Comparison of ENCODE assay signal across 36 cellular contexts in genomic region chr7:142503036-142503435, GRCh38.
"Had no signal": no experiment of that assay in that cellular context is flagged by ENCODE, and none has a peak within 500 bp of the region (broad histone marks: within the 10 kb centered on the region; RNA-seq: fewer than 3 reads in every experiment).

No MANE protein-coding gene starts in this region.

- H3K27me3 ChIP-seq: breast epithelium, Peyer's patch, SJSA1 had no signal

- DNase-seq: activated CD4-positive, alpha-beta memory T cell treated with anti-CD3 and anti-CD28 coated beads, Interleukin-2, amount 10 ng/mL, durations not matched to agents 7 days and 5 days; activated CD4-positive, alpha-beta T cell treated with anti-CD3 and anti-CD28 coated beads for 1 hour; activated CD4-positive, alpha-beta T cell treated with anti-CD3 and anti-CD28 coated beads for 48 hours; activated CD4-positive, CD25-positive, alpha-beta regulatory T cell; activated CD8-positive, alpha-beta memory T cell treated with anti-CD3 and anti-CD28 coated beads for 24 hours; activated CD8-positive, alpha-beta memory T cell treated with anti-CD3 and anti-CD28 coated beads, Interleukin-2, amount 10 ng/mL, durations not matched to agents 7 days and 5 days; activated CD8-positive, alpha-beta memory T cell treated with anti-CD3 and anti-CD28 coated beads, Interleukin-2, amount 50 U/mL, for 48 hours; activated effector memory CD4-positive, alpha-beta T cell treated with Interleukin-2 at 50 U/mL for 16 hours; activated naive CD4-positive, alpha-beta T cell treated with anti-CD3 and anti-CD28 coated beads, Interleukin-2, amount 10 ng/mL, durations not matched to agents 7 days and 5 days; activated naive CD8-positive, alpha-beta T cell treated with anti-CD3 and anti-CD28 coated beads, Interleukin-2, amount 50 U/mL, for 24 hours; activated T-cell treated with anti-CD3 and anti-CD28 coated beads, Interleukin-2, amount 50 U/mL, for 48 hours; aorta; cerebellar nuclear complex; Kasumi-1; KG1; NCI-H1092 treated with DMSO at 0.1 percent for 48 hours; NCI-H1417; NCI-H146; NCI-H187; NCI-H2029 treated with DMSO at 0.1 percent for 48 hours; NCI-H2107; NCI-H226; NCI-H446 treated with DMSO at 0.1 percent for 48 hours; NCI-H69; NK-92 treated with Interleukin-12 subunit alpha and Interleukin-12 subunit beta, amount 100 ng/mL, for 24 hours; PC-3; Peyer's patch; RPMI8226; SHP77 treated with DMSO at 0.1 percent for 48 hours; SW 1271; T-helper 1 cell; T-helper 2 cell; T-helper 9 cell had no signal

- H3K9me3 ChIP-seq: breast epithelium, Peyer's patch, SJSA1 had no signal

- H3K27ac ChIP-seq: breast epithelium, Peyer's patch, SJSA1, VCaP had no signal

- ATAC-seq: activated CD8-positive, alpha-beta memory T cell treated with anti-CD3 and anti-CD28 coated beads, Interleukin-2, amount 10 ng/mL, durations not matched to agents 7 days and 5 days; activated naive CD8-positive, alpha-beta T cell treated with anti-CD3 and anti-CD28 coated beads, Interleukin-2, amount 50 U/mL, for 24 hours; PC-3 had no signal

- H3K36me3 ChIP-seq: breast epithelium, Peyer's patch, SJSA1 had no signal

- H3K4me3 ChIP-seq: breast epithelium, Peyer's patch, SJSA1 had no signal

- H3K4me1 ChIP-seq: breast epithelium, SJSA1 had no signal
